In the genomic region with DNA sequence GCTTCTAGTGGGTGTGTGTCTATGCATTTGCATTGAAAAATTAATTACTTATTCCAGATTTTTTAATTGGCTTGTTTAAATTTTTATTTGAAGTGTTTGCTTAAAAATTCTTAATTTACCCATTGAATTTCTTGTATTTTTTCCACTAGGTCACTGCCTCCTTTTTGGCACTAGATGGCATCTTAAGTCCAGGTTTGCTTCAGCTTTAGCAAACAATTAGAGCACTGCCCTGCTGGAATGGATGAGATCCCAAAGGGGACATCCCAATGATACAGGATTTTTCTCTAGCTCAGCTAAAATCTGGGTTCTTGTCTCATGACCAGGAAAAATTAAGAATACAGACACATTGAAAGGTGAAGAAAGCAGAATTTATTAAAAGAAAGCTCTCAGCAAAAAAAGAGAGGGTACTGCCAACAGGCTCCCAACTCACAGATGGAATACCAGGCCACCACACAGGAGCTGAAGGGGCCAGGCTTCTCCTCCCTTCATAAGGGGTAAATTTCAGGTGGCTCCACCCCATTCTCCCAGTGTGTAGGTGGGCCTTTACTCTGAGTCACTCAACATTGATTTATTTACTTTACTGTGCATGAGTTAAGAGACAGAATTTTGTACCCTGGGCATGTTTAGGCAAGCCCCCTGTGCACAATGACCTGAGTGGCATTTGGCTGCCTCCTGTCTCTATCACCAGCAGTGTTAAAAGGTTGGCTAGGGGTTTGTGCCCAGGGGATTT, we compare ENCODE assay signal across 1 cellular context.
A peak's percentile ranks its signal among the peaks of the same experiment; 100 is the strongest.
TF ChIP-seq lines count a peak whose summit lies in the region.

No MANE protein-coding gene starts in this region.

TF ChIP-seq in H1, 55 proteins besides CTCF, POLR2A, EP300 and RAD21:
- TF ChIP-seq POU5F1 (IDR thresholded peaks at IDR 0.05; ENCODE audit: low read depth, low read length) (no peak), RFX5 (IDR thresholded peaks at IDR 0.05; ENCODE audit: borderline replicate concordance, low read depth, low read length) (no peak), CHD2 (IDR thresholded peaks at IDR 0.05; ENCODE audit: low read length) (no peak), MAFK (IDR thresholded peaks at IDR 0.05; ENCODE audit: low read depth, low read length) (0 out of 2 replicates have a peak, but pooled peaks have one; percentile 15), TCF12 (IDR thresholded peaks at IDR 0.05; ENCODE audit: low read depth, low read length) (no peak), JUND (IDR thresholded peaks at IDR 0.05; ENCODE audit: low read length) (no peak), TAF7 (optimal IDR thresholded peaks at IDR 0.05; ENCODE audit: borderline replicate concordance, low read depth, low read length) (no peak), SIX5 (IDR thresholded peaks at IDR 0.05; ENCODE audit: low read depth, low read length) (no peak), NRF1 (IDR thresholded peaks at IDR 0.05; ENCODE audit: low read depth, low read length) (no peak), CEBPB (IDR thresholded peaks at IDR 0.05; ENCODE audit: low read depth, low read length) (peak; percentile 2; the same call in 1 of the 2 replicates), EGR1 (IDR thresholded peaks at IDR 0.05; ENCODE audit: borderline replicate concordance, low read depth, low read length) (no peak), POLR2AphosphoS5 (IDR thresholded peaks at IDR 0.05; ENCODE audit: low read depth, low read length) (no peak), CBX8 (IDR thresholded peaks at IDR 0.05; ENCODE audit: borderline replicate concordance, low read depth, low read length) (no peak), SIN3A (conservative IDR thresholded peaks at IDR 0.05 in 1 of 2, IDR thresholded peaks at IDR 0.05 in 1 of 2; ENCODE audit: low read depth in 1 of 2, low read length in 2 of 2) (no peak), HDAC6 (IDR thresholded peaks at IDR 0.05; ENCODE audit: low read depth, low read length) (no peak), YY1 (IDR thresholded peaks at IDR 0.05; ENCODE audit: low read depth, low read length) (no peak), FOSL1 (IDR thresholded peaks at IDR 0.05; ENCODE audit: insufficient read depth, low read depth, low read length) (no peak)
